Comparison of ENCODE assay signal across 8 cellular contexts in genomic region chr3:129824926-129825541, GRCh38.
DNase-seq lines count a peak whose midpoint lies in the region; ATAC-seq, FAIRE-seq and TF ChIP-seq lines count a peak whose summit lies in the region.

No MANE protein-coding gene starts in this region.

- no peak for FAIRE-seq in D721Med (lab: Jason Lieb, UNC)

- H4K5ac ChIP-seq in H9 (ENCODE audit: insufficient read length, low read depth, low read length) = no peak overlapping the region

- intact Hi-C loops in natural killer cell (cut with micrococcal nuclease) = loop anchor here (1.0 to 10.0 kb wide), 3 partner anchors 170 to 335 kb away; no protein-coding TSS in a partner anchor

- WGBS in H9 (ENCODE audit: extremely low coverage, insufficient read length, low lambda C conversion rate) = no CpG with 5 or more reads among the region's 3 CpGs

- H3K4me2 ChIP-seq in H9 (ENCODE audit: insufficient read depth, insufficient read length, low read length) = no peak overlapping the region

- H3K23me2 ChIP-seq in H9 (ENCODE audit: insufficient read length, low read depth, low read length, poor library complexity, severe bottlenecking) = no peaks in the 10 kb centered on the region

- no peak overlapping the region for H2BK20ac ChIP-seq in H9 (ENCODE audit: low read depth, low read length, poor library complexity, severe bottlenecking)

- DNase-seq in D721Med (ENCODE audit: insufficient read length, low spot score) = no peak
- peak; percentile 47 for DNase-seq in H9
- DNase-seq in NCI-H446 (lab: John Stamatoyannopoulos, UW) = peak; percentile 15 to 60
- DNase-seq in activated CD4-positive, CD25-positive, alpha-beta regulatory T cell treated with anti-CD3 and anti-CD28 coated beads, Interleukin-2, amount 50 U/mL, for 72 hours = peak; percentile 37
- DNase-seq in epithelial cell of proximal tubule (ENCODE audit: low read depth) = peak; percentile 38
- DNase-seq in natural killer cell = no peak

- H3K56ac ChIP-seq in H9 (ENCODE audit: insufficient read length, low read depth, low read length) = no peak overlapping the region

- no peak overlapping the region for H3K18ac ChIP-seq in H9 (ENCODE audit: insufficient read length, low read depth, low read length)

- H3K9me3 Mint-ChIP-seq in H9 (no peaks in the 10 kb centered on the region), natural killer cell (no peaks in the 10 kb centered on the region)

- no peak overlapping the region for H3K4me3 ChIP-seq in epithelial cell of proximal tubule (ENCODE audit: low read depth, low read length)

- H3K27me3 Mint-ChIP-seq in H9 (ENCODE audit: low read depth) (no peaks in the 10 kb centered on the region), natural killer cell (ENCODE audit: low read depth in 2 of 2) (no peaks in the 10 kb centered on the region)

- H3K4me3 Mint-ChIP-seq in H9 = no peak overlapping the region
- no peak overlapping the region for H3K4me3 Mint-ChIP-seq in natural killer cell

- H3K36me3 Mint-ChIP-seq in H9 (ENCODE audit: insufficient read depth in 1 of 3, low read depth in 3 of 3) (peaks cover 0 to 10% (median 2%) of the 10 kb centered on the region in 3 experiments; a peak in 3 of 7 replicates), natural killer cell (no peaks in the 10 kb centered on the region)

- H3K4me1 ChIP-seq in H9 (ENCODE audit: insufficient read depth, low read length) = peaks cover 2% of the 10 kb centered on the region; the same call in 1 of the 2 replicates

- no peak overlapping the region for H2BK120ac ChIP-seq in H9 (ENCODE audit: low read depth, low read length, poor library complexity, severe bottlenecking)

- H3K9ac ChIP-seq in H9 (ENCODE audit: extremely low read depth, insufficient read length, low read length) = no peak overlapping the region

- H3K4ac ChIP-seq in H9 (ENCODE audit: low read depth, low read length) = no peak overlapping the region

- H3K27ac Mint-ChIP-seq in H9 (no peak overlapping the region), natural killer cell (peak overlapping the region in 1 of 2 donors; percentile 20)

- no peak overlapping the region for H2BK5ac ChIP-seq in H9 (ENCODE audit: insufficient read length, low read length)

- no peak overlapping the region for H3K23ac ChIP-seq in H9 (ENCODE audit: insufficient read length, low read depth, low read length)

- no peak overlapping the region for H2AFZ ChIP-seq in H9 (ENCODE audit: low read length)

- no peaks in the 10 kb centered on the region for H3K9me3 ChIP-seq in H9 (ENCODE audit: control insufficient read depth, low read depth, low read length)

- no peak overlapping the region for H2BK12ac ChIP-seq in H9 (ENCODE audit: insufficient read length, low read depth, low read length)

- TF ChIP-seq CTCF in D721Med (IDR thresholded peaks at IDR 0.05; ENCODE audit: insufficient read depth, missing control alignments) (peak; percentile 70), H9 (conservative IDR thresholded peaks at IDR 0.05) (peak; percentile 82), epithelial cell of proximal tubule (conservative IDR thresholded peaks at IDR 0.05; ENCODE audit: low read depth, low read length) (peak; percentile 81), natural killer cell (IDR thresholded peaks at IDR 0.05) (peak; percentile 64)

- no peak overlapping the region for H4K91ac ChIP-seq in H9 (ENCODE audit: insufficient read length, low read depth, low read length)

- no peak overlapping the region for H3T11ph ChIP-seq in H9 (ENCODE audit: low read length)

- H3K79me2 ChIP-seq in H9 (ENCODE audit: insufficient read depth, low read length) = no peaks in the 10 kb centered on the region

- no peak overlapping the region for H3K14ac ChIP-seq in H9 (ENCODE audit: insufficient read depth, low read length)

- no peak overlapping the region for H4K8ac ChIP-seq in H9 (replicated peaks; ENCODE audit: insufficient read length, low read depth, low read length)

- H3K79me1 ChIP-seq in H9 (ENCODE audit: insufficient read depth, low read depth, low read length, poor library complexity, severe bottlenecking) = peaks cover 4% of the 10 kb centered on the region

- no peaks in the 10 kb centered on the region for H4K20me1 ChIP-seq in H9 (ENCODE audit: control insufficient read depth, insufficient read depth, insufficient read length)

- H3K27me3 ChIP-seq in H9 (ENCODE audit: insufficient read depth, low read length) = no peaks in the 10 kb centered on the region

- no peak overlapping the region for H3K27ac ChIP-seq in H9 (ENCODE audit: insufficient read length, low read depth, low read length)

- H3K4me1 Mint-ChIP-seq in H9 = peaks cover 4 to 6% of the 10 kb centered on the region in 2 experiments; a peak in 3 of 4 replicates
- peaks cover 19 to 24% of the 10 kb centered on the region in 2 donors for H3K4me1 Mint-ChIP-seq in natural killer cell

- ATAC-seq in natural killer cell = peak in 2 of 3 donors; percentile 52 to 53
- ATAC-seq in HG03025 (IDR thresholded peaks at IDR 0.05; ENCODE audit: low FRiP score, unreplicated experiment) = no peak
- ATAC-seq in HG03521 (IDR thresholded peaks at IDR 0.05; ENCODE audit: unreplicated experiment) = no peak

- no peak overlapping the region for H2BK15ac ChIP-seq in H9 (ENCODE audit: low read depth, low read length)

- no peak overlapping the region for H2AK5ac ChIP-seq in H9 (ENCODE audit: insufficient read length, low read length)

Comparison
In these comparisons a context has a peak if more than half of its experiments do, and no peak if none do; other contexts are left out.
1. DNase-seq: peak in H9 (single experiment), NCI-H446 (2 of 2), activated CD4-positive, CD25-positive, alpha-beta regulatory T cell treated with anti-CD3 and anti-CD28 coated beads, Interleukin-2, amount 50 U/mL, for 72 hours (single experiment) and epithelial cell of proximal tubule (single experiment); none in D721Med (single experiment) and natural killer cell (single experiment).
2. ATAC-seq: peak in natural killer cell (2 of 3); none in HG03025 (single experiment) and HG03521 (single experiment).
3. Peak in every context shown above with its lines, with median percentiles within 50 percentile points of each other: CTCF ChIP-seq.